Comparison of ENCODE assay signal across 33 cellular contexts in the genomic region with DNA sequence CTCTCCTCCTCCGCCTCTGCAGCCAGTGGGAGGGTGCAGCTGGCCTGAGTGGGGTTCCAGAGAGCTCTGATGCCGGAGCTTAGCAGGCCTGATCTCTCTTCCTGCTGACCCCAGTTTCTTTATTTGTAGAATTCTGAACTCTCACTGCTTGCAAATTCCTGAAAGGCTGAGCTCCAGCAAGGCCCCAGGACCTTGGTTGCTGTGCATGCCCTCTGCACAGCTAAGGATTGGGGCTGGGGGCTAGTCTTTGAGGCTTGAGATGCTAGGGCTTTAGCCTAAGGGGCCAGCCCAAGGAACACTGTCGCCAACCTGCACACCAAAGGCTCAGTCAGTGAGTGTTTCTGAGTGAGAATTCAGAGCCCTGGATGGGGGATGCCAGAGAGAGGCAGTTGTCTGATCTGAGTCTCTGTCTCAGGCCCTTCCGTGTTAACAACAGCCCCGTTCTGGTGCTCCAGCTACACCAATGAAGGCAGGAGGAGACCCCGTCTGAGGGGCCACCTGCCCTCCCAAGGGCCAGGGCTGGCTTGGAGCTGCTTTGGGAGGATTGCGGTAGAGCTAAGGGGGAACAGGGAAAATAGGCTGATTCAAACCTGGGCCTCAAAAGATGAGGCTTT.
"Had no signal": no experiment of that assay in that cellular context is flagged by ENCODE, and none has a peak within 500 bp of the region (broad histone marks: within the 10 kb centered on the region; RNA-seq: fewer than 3 reads in every experiment).

No MANE protein-coding gene starts in this region.

- H3K4me1 ChIP-seq: esophagus muscularis mucosa, foreskin keratinocyte, gastrocnemius medialis had no signal

- H3K27me3 Mint-ChIP-seq: activated CD4-positive, alpha-beta memory T cell treated with anti-CD3 and anti-CD28 coated beads for 36 hours; activated CD4-positive, alpha-beta T cell treated with anti-CD3 and anti-CD28 coated beads for 36 hours; activated CD4-positive, alpha-beta T cell treated with anti-CD3 and anti-CD28 coated beads, Interleukin-2, amount 10 ng/mL, durations not matched to agents 24 days and 14 days; activated CD8-positive, alpha-beta memory T cell treated with anti-CD3 and anti-CD28 coated beads, Interleukin-2, amount 10 ng/mL, durations not matched to agents 7 days and 5 days; activated naive CD8-positive, alpha-beta T cell; dendritic cell treated with granulocyte-macrophage colony-stimulating factor and Interleukin-4, amounts not matched to agents 40 ng/mL and 50 ng/mL, for 4 days had no signal

- ATAC-seq: activated CD4-positive, alpha-beta T cell treated with anti-CD3 and anti-CD28 coated beads for 36 hours; activated CD4-positive, CD25-positive, alpha-beta regulatory T cell treated with anti-CD3 and anti-CD28 coated beads, Interleukin-2, amount 50 U/mL, for 24 hours; activated CD8-positive, alpha-beta memory T cell treated with anti-CD3 and anti-CD28 coated beads, Interleukin-2, amount 10 ng/mL, durations not matched to agents 7 days and 5 days; activated CD8-positive, alpha-beta T cell treated with anti-CD3 and anti-CD28 coated beads, Interleukin-2, amount 10 ng/mL, durations not matched to agents 7 days and 5 days; foreskin keratinocyte; gastrocnemius medialis; T-helper 17 cell had no signal

- H3K36me3 ChIP-seq: esophagus muscularis mucosa, gastrocnemius medialis, WERI-Rb-1 had no signal

- DNase-seq: activated B cell treated with CpG ODN at 0.5 μM for 24 hours; activated CD4-positive, alpha-beta memory T cell treated with anti-CD3 and anti-CD28 coated beads for 36 hours; activated CD4-positive, alpha-beta T cell treated with anti-CD3 and anti-CD28 coated beads for 36 hours; activated CD4-positive, alpha-beta T cell treated with anti-CD3 and anti-CD28 coated beads, Interleukin-2, amount 10 ng/mL, durations not matched to agents 24 days and 14 days; activated CD8-positive, alpha-beta memory T cell treated with anti-CD3 and anti-CD28 coated beads, Interleukin-2, amount 10 ng/mL, durations not matched to agents 7 days and 5 days; activated CD8-positive, alpha-beta memory T cell treated with anti-CD3 and anti-CD28 coated beads, Interleukin-2, amount 50 U/mL, for 4 hours; activated CD8-positive, alpha-beta T cell treated with anti-CD3 and anti-CD28 coated beads, Interleukin-2, amount 10 ng/mL, durations not matched to agents 7 days and 5 days; activated gamma-delta T cell treated with Interleukin-2 at 50 U/mL for 16 hours; activated naive CD4-positive, alpha-beta T cell treated with anti-CD3 and anti-CD28 coated beads, Interleukin-2, amount 50 U/mL, for 16 hours; activated naive CD4-positive, alpha-beta T cell treated with Interleukin-2 at 50 U/mL for 16 hours; activated T-cell treated with anti-CD3 and anti-CD28 coated beads, Interleukin-2, amount 50 U/mL, for 1 hour; activated T-cell treated with anti-CD3 and anti-CD28 coated beads, Interleukin-2, amount 50 U/mL, for 48 hours; amniotic stem cell; anterior cingulate cortex; central memory CD4-positive, alpha-beta T cell; cerebellar nuclear complex; dorsolateral prefrontal cortex; effector memory CD4-positive, alpha-beta T cell; erythroblast; foreskin keratinocyte; gastrocnemius medialis; T-helper 1 cell; T-helper 17 cell; T1000; WERI-Rb-1 had no signal

- H3K9me3 Mint-ChIP-seq: activated B cell treated with CpG ODN at 0.5 μM for 24 hours; activated CD4-positive, alpha-beta memory T cell treated with anti-CD3 and anti-CD28 coated beads for 36 hours; activated CD4-positive, alpha-beta T cell treated with anti-CD3 and anti-CD28 coated beads, Interleukin-2, amount 10 ng/mL, durations not matched to agents 24 days and 14 days; activated T-helper 1 cell treated with anti-CD3 and anti-CD28 coated beads, Interleukin-12 subunit alpha, Interleukin-12 subunit beta, Interleukin-2, Interleukin-4 antibody, amounts not matched to agents 30 ng/mL and 10 ng/mL and 1 ng/mL, durations not matched to agents 14 hours and 24 hours and 36 hours; activated T-helper 2 cell treated with anti-CD3 and anti-CD28 coated beads, Interferon-gamma antibody, Interleukin-2, Interleukin-4, amounts not matched to agents 10 μg/mL and 5 μg/mL and 100 μg/mL, durations not matched to agents 14 hours and 24 hours and 36 hours; dendritic cell treated with granulocyte-macrophage colony-stimulating factor and Interleukin-4, amounts not matched to agents 40 ng/mL and 50 ng/mL, for 4 days; T-helper 2 cell treated with Interferon-gamma antibody and Interleukin-4, amounts not matched to agents 5 μg/mL and 100 μg/mL, for 36 hours had no signal

- H3K4me3 ChIP-seq: coronary artery, dorsolateral prefrontal cortex, esophagus muscularis mucosa, gastrocnemius medialis had no signal

- H3K4me1 Mint-ChIP-seq: activated B cell treated with CpG ODN at 0.5 μM for 24 hours; activated CD4-positive, alpha-beta T cell treated with anti-CD3 and anti-CD28 coated beads for 36 hours; activated CD4-positive, alpha-beta T cell treated with anti-CD3 and anti-CD28 coated beads, Interleukin-2, amount 10 ng/mL, durations not matched to agents 24 days and 14 days; activated CD8-positive, alpha-beta memory T cell treated with anti-CD3 and anti-CD28 coated beads, Interleukin-2, amount 10 ng/mL, durations not matched to agents 7 days and 5 days; T-helper 17 cell had no signal

- H3K4me3 Mint-ChIP-seq: activated B cell treated with CpG ODN at 0.5 μM for 24 hours; activated CD4-positive, alpha-beta memory T cell treated with anti-CD3 and anti-CD28 coated beads for 36 hours; activated CD4-positive, alpha-beta T cell treated with anti-CD3 and anti-CD28 coated beads for 36 hours; activated CD4-positive, alpha-beta T cell treated with anti-CD3 and anti-CD28 coated beads, Interleukin-2, amount 10 ng/mL, durations not matched to agents 24 days and 14 days; activated CD8-positive, alpha-beta memory T cell treated with anti-CD3 and anti-CD28 coated beads, Interleukin-2, amount 10 ng/mL, durations not matched to agents 7 days and 5 days; activated CD8-positive, alpha-beta T cell treated with anti-CD3 and anti-CD28 coated beads, Interleukin-2, amount 10 ng/mL, durations not matched to agents 7 days and 5 days; activated naive CD8-positive, alpha-beta T cell; activated T-helper 1 cell treated with anti-CD3 and anti-CD28 coated beads, Interleukin-12 subunit alpha, Interleukin-12 subunit beta, Interleukin-2, Interleukin-4 antibody, amounts not matched to agents 30 ng/mL and 10 ng/mL and 1 ng/mL, durations not matched to agents 14 hours and 24 hours and 36 hours; dendritic cell treated with granulocyte-macrophage colony-stimulating factor and Interleukin-4, amounts not matched to agents 40 ng/mL and 50 ng/mL, for 4 days; T-helper 17 cell; T-helper 2 cell treated with Interferon-gamma antibody and Interleukin-4, amounts not matched to agents 5 μg/mL and 100 μg/mL, for 36 hours had no signal

- H3K36me3 Mint-ChIP-seq: activated CD4-positive, alpha-beta memory T cell treated with anti-CD3 and anti-CD28 coated beads for 36 hours; activated CD8-positive, alpha-beta memory T cell treated with anti-CD3 and anti-CD28 coated beads, Interleukin-2, amount 10 ng/mL, durations not matched to agents 7 days and 5 days; activated naive CD8-positive, alpha-beta T cell had no signal

- H3K27ac ChIP-seq: coronary artery, dorsolateral prefrontal cortex, esophagus muscularis mucosa, foreskin keratinocyte, gastrocnemius medialis, WERI-Rb-1 had no signal

- H3K9me3 ChIP-seq: esophagus muscularis mucosa, gastrocnemius medialis had no signal

- H3K27me3 ChIP-seq: dorsolateral prefrontal cortex, esophagus muscularis mucosa, gastrocnemius medialis had no signal

- H3K27ac Mint-ChIP-seq: activated B cell treated with CpG ODN at 0.5 μM for 24 hours; activated CD4-positive, alpha-beta memory T cell treated with anti-CD3 and anti-CD28 coated beads for 36 hours; activated CD4-positive, alpha-beta T cell treated with anti-CD3 and anti-CD28 coated beads for 36 hours; activated CD4-positive, alpha-beta T cell treated with anti-CD3 and anti-CD28 coated beads, Interleukin-2, amount 10 ng/mL, durations not matched to agents 24 days and 14 days; activated CD8-positive, alpha-beta memory T cell treated with anti-CD3 and anti-CD28 coated beads, Interleukin-2, amount 10 ng/mL, durations not matched to agents 7 days and 5 days; activated CD8-positive, alpha-beta T cell treated with anti-CD3 and anti-CD28 coated beads, Interleukin-2, amount 10 ng/mL, durations not matched to agents 7 days and 5 days; activated naive CD8-positive, alpha-beta T cell; activated T-helper 1 cell treated with anti-CD3 and anti-CD28 coated beads, Interleukin-12 subunit alpha, Interleukin-12 subunit beta, Interleukin-2, Interleukin-4 antibody, amounts not matched to agents 30 ng/mL and 10 ng/mL and 1 ng/mL, durations not matched to agents 14 hours and 24 hours and 36 hours; activated T-helper 2 cell treated with anti-CD3 and anti-CD28 coated beads, Interferon-gamma antibody, Interleukin-2, Interleukin-4, amounts not matched to agents 10 μg/mL and 5 μg/mL and 100 μg/mL, durations not matched to agents 14 hours and 24 hours and 36 hours; dendritic cell treated with granulocyte-macrophage colony-stimulating factor and Interleukin-4, amounts not matched to agents 40 ng/mL and 50 ng/mL, for 4 days; T-helper 17 cell; T-helper 2 cell treated with Interferon-gamma antibody and Interleukin-4, amounts not matched to agents 5 μg/mL and 100 μg/mL, for 36 hours had no signal
